In the genomic region with DNA sequence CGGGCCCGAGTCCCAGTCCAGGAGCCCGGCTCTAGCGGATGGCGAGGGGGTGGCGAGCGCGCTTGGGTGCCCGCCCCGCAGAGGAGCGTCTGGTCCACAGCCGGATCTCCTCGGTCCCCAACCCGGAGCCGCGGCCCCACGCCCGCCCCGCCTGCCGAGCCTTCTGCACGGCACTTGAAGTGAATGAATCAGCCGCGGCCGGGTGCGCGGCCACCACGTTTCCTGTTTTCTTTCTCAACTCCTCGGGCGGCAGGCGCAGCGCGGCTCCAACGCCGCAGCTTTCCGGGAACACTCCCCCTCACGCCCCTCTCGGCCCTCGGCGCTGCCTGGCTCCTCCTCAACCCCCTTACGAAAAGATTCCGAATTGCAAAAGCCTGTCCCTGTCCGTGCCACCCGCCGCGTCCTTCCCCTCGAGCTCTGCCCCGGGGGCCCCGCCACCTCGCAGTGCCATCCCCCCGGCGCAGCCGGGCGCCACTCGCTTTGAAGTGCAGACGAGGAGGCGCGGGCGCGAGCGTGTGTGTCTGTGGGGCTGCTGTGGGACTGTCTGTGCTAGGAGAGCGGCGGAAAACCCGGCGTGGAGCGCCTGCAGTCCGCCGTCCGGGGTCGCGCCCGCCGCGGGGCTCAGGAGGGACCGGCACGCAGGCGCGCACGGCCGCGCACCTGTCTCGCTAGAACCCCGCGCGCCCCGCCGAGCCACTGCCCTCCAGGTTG, we compare ENCODE assay signal across 8 cellular contexts.
A peak's percentile ranks its signal among the peaks of the same experiment; 100 is the strongest.
DNase-seq lines count a peak whose midpoint lies in the region; ATAC-seq and TF ChIP-seq lines count a peak whose summit lies in the region.

No MANE protein-coding gene starts in this region.

- H3K27me3 ChIP-seq in ACC112 (ENCODE audit: insufficient read depth, low read length) (no peaks in the 10 kb centered on the region), neutrophil (no peaks in the 10 kb centered on the region)

- H3K27ac ChIP-seq in ACC112 (ENCODE audit: low read depth, low read length) (peak overlapping the region; percentile 88), neutrophil (peak overlapping the region; percentile 49), substantia nigra (ENCODE audit: low read depth, low read length, poor library complexity, severe bottlenecking) (peak overlapping the region; percentile 21)

- peaks cover 51% of the 10 kb centered on the region for H3K4me1 ChIP-seq in ACC112 (ENCODE audit: control insufficient read depth, insufficient read depth, low read length, unreplicated experiment)
- H3K4me1 ChIP-seq in neutrophil (ENCODE audit: control insufficient read depth in 1 of 2, insufficient read depth in 1 of 2, low read depth in 1 of 2, low read length in 1 of 2): peaks cover 70 to 73% of the 10 kb centered on the region in 2 experiments

- no peak for TF ChIP-seq CTCF in neutrophil (IDR thresholded peaks at IDR 0.05)

- no peaks in the 10 kb centered on the region for H3K9me3 ChIP-seq in neutrophil

- H2AFZ ChIP-seq in ACC112 (ENCODE audit: low read length, unreplicated experiment): peak overlapping the region; percentile 47

- H3K4me3 ChIP-seq in ACC112 (ENCODE audit: low read depth, low read length) (peak overlapping the region; percentile 90), neutrophil (ENCODE audit: low read depth in 1 of 2, low read length in 1 of 2) (peak overlapping the region; percentile 72 to 77)

- peak; percentile 67 to 71 for DNase-seq in SHP77 (lab: John Stamatoyannopoulos, UW)
- peak; percentile 98 for DNase-seq in activated gamma-delta T cell (lab: John Stamatoyannopoulos, UW)
- DNase-seq in foreskin melanocyte: peak; percentile 65
- DNase-seq in substantia nigra (lab: John Stamatoyannopoulos, UW): peak in 36 of 49 donors; percentile 2 to 60 (median 30)

- H3K79me2 ChIP-seq in ACC112 (ENCODE audit: control insufficient read depth, insufficient read depth, low read length, unreplicated experiment): peaks cover 45% of the 10 kb centered on the region

- ATAC-seq in GM18907 (IDR thresholded peaks at IDR 0.05; ENCODE audit: unreplicated experiment) (peak; percentile 82), HG03139 (IDR thresholded peaks at IDR 0.05; ENCODE audit: unreplicated experiment) (peak; percentile 58)

- H3K36me3 ChIP-seq in ACC112 (ENCODE audit: insufficient read depth, low read length) (no peaks in the 10 kb centered on the region), neutrophil (no peaks in the 10 kb centered on the region)

Comparison
In these comparisons a context has a peak if more than half of its experiments do, and no peak if none do; other contexts are left out.
1. Peak in every context shown above with its lines: DNase-seq, ATAC-seq, H3K4me3 ChIP-seq and H3K27ac ChIP-seq.
2. H3K27ac ChIP-seq: peak in every context shown above with its lines; median percentile 88 in ACC112; 49 in neutrophil; 21 in substantia nigra.
3. DNase-seq: peak in every context shown above with its lines; median percentile 98 in activated gamma-delta T cell; 69 in SHP77; 65 in foreskin melanocyte; 30 in substantia nigra.